9 cellular contexts compared by ENCODE assay signal in genomic region chr2:134375935-134376334, GRCh38.
DNase-seq lines count a peak whose midpoint lies in the region; ATAC-seq and TF ChIP-seq lines count a peak whose summit lies in the region.
"Had no signal": no experiment of that assay in that cellular context is flagged by ENCODE, and none has a peak within 500 bp of the region (broad histone marks: within the 10 kb centered on the region; RNA-seq: fewer than 3 reads in every experiment).

No MANE protein-coding gene starts in this region.

- peaks cover 11% of the 10 kb centered on the region for H3K4me1 ChIP-seq in lower lobe of right lung
- H3K4me1 ChIP-seq: BLaER1 had no signal

- intact Hi-C loops in lower lobe of right lung (cut with DNase I), result no loop called here
- intact Hi-C loops in CD4-positive, alpha-beta T cell (cut with DNase I, micrococcal nuclease), result no loop called here

- H3K4me3 Mint-ChIP-seq in activated naive CD8-positive, alpha-beta T cell treated with anti-CD3 and anti-CD28 coated beads for 36 hours, result no peak overlapping the region
- H3K4me3 Mint-ChIP-seq in activated naive CD8-positive, alpha-beta T cell treated with anti-CD3 and anti-CD28 coated beads, Interleukin-2, amount 50 U/mL, for 24 hours, result no peak overlapping the region
- no peak overlapping the region for H3K4me3 Mint-ChIP-seq in immature natural killer cell
- no peak overlapping the region for H3K4me3 Mint-ChIP-seq in CD4-positive, alpha-beta T cell

- TF ChIP-seq CTCF in choroid plexus epithelial cell (conservative IDR thresholded peaks at IDR 0.05; ENCODE audit: low read depth, low read length) (peak; percentile 74), lower lobe of right lung (IDR thresholded peaks at IDR 0.05) (no peak)
- TF ChIP-seq CTCF in CD4-positive, alpha-beta T cell (IDR thresholded peaks at IDR 0.05), result no peak

- no peaks in the 10 kb centered on the region for H3K27me3 Mint-ChIP-seq in activated naive CD8-positive, alpha-beta T cell treated with anti-CD3 and anti-CD28 coated beads for 36 hours
- no peaks in the 10 kb centered on the region for H3K27me3 Mint-ChIP-seq in activated naive CD8-positive, alpha-beta T cell treated with anti-CD3 and anti-CD28 coated beads, Interleukin-2, amount 50 U/mL, for 24 hours
- peaks cover 0 to 2% (median 0%) of the 10 kb centered on the region in 3 donors for H3K27me3 Mint-ChIP-seq in immature natural killer cell (ENCODE audit: low read depth in 3 of 3)
- H3K27me3 Mint-ChIP-seq in CD4-positive, alpha-beta T cell, result no peaks in the 10 kb centered on the region

- DNase-seq in activated naive CD8-positive, alpha-beta T cell treated with anti-CD3 and anti-CD28 coated beads for 36 hours, result no peak
- no peak for DNase-seq in activated naive CD8-positive, alpha-beta T cell treated with anti-CD3 and anti-CD28 coated beads, Interleukin-2, amount 50 U/mL, for 24 hours
- DNase-seq in choroid plexus epithelial cell (ENCODE audit: low read depth) (peak; percentile 83), lower lobe of right lung (no peak), immature natural killer cell (no peak), NK-92 (lab: John Stamatoyannopoulos, UW; ENCODE audit: unreplicated experiment) (no peak)
- DNase-seq in CD4-positive, alpha-beta T cell, result no peak

- H3K4me3 ChIP-seq in choroid plexus epithelial cell (ENCODE audit: low read depth, low read length) (no peak overlapping the region), lower lobe of right lung (no peak overlapping the region)
- H3K4me3 ChIP-seq: BLaER1 had no signal

- ATAC-seq in activated naive CD8-positive, alpha-beta T cell treated with anti-CD3 and anti-CD28 coated beads, Interleukin-2, amount 50 U/mL, for 24 hours, result no peak
- ATAC-seq in lower lobe of right lung (peak; percentile 12 to 17), HG02623 (IDR thresholded peaks at IDR 0.05; ENCODE audit: unreplicated experiment) (no peak)
- ATAC-seq in CD4-positive, alpha-beta T cell (ENCODE audit: poor library complexity), result no peak

- H3K36me3 Mint-ChIP-seq in activated naive CD8-positive, alpha-beta T cell treated with anti-CD3 and anti-CD28 coated beads for 36 hours, result peaks cover 12% of the 10 kb centered on the region
- H3K36me3 Mint-ChIP-seq in activated naive CD8-positive, alpha-beta T cell treated with anti-CD3 and anti-CD28 coated beads, Interleukin-2, amount 50 U/mL, for 24 hours (ENCODE audit: low read depth), result peaks cover 18% of the 10 kb centered on the region
- H3K36me3 Mint-ChIP-seq in immature natural killer cell, result peaks cover 17 to 25% (median 18%) of the 10 kb centered on the region in 3 donors
- H3K36me3 Mint-ChIP-seq in CD4-positive, alpha-beta T cell (ENCODE audit: low read depth), result peaks cover 81% of the 10 kb centered on the region

- H3K9me3 Mint-ChIP-seq in activated naive CD8-positive, alpha-beta T cell treated with anti-CD3 and anti-CD28 coated beads for 36 hours, result no peaks in the 10 kb centered on the region
- no peaks in the 10 kb centered on the region for H3K9me3 Mint-ChIP-seq in activated naive CD8-positive, alpha-beta T cell treated with anti-CD3 and anti-CD28 coated beads, Interleukin-2, amount 50 U/mL, for 24 hours
- no peaks in the 10 kb centered on the region for H3K9me3 Mint-ChIP-seq in immature natural killer cell
- H3K9me3 Mint-ChIP-seq in CD4-positive, alpha-beta T cell, result no peaks in the 10 kb centered on the region

- H3K36me3 ChIP-seq in lower lobe of right lung, result no peaks in the 10 kb centered on the region

- no peaks in the 10 kb centered on the region for H3K9me3 ChIP-seq in lower lobe of right lung
- no peaks in the 10 kb centered on the region for H3K9me3 ChIP-seq in CD4-positive, alpha-beta T cell (ENCODE audit: control insufficient read depth, low read length)
- H3K9me3 ChIP-seq: BLaER1 had no signal

- H3K4me1 Mint-ChIP-seq in activated naive CD8-positive, alpha-beta T cell treated with anti-CD3 and anti-CD28 coated beads for 36 hours, result no peaks in the 10 kb centered on the region
- no peaks in the 10 kb centered on the region for H3K4me1 Mint-ChIP-seq in activated naive CD8-positive, alpha-beta T cell treated with anti-CD3 and anti-CD28 coated beads, Interleukin-2, amount 50 U/mL, for 24 hours
- no peaks in the 10 kb centered on the region for H3K4me1 Mint-ChIP-seq in immature natural killer cell
- peaks cover 5% of the 10 kb centered on the region for H3K4me1 Mint-ChIP-seq in CD4-positive, alpha-beta T cell (ENCODE audit: low read depth)

- H3K27ac Mint-ChIP-seq in activated naive CD8-positive, alpha-beta T cell treated with anti-CD3 and anti-CD28 coated beads for 36 hours, result peak overlapping the region; percentile 34
- H3K27ac Mint-ChIP-seq in activated naive CD8-positive, alpha-beta T cell treated with anti-CD3 and anti-CD28 coated beads, Interleukin-2, amount 50 U/mL, for 24 hours, result no peak overlapping the region
- peak overlapping the region in 1 of 6 donors; percentile 1 for H3K27ac Mint-ChIP-seq in immature natural killer cell
- H3K27ac Mint-ChIP-seq in CD4-positive, alpha-beta T cell, result no peak overlapping the region

- no peak overlapping the region for H3K27ac ChIP-seq in lower lobe of right lung
- H3K27ac ChIP-seq in CD4-positive, alpha-beta T cell (ENCODE audit: low read depth, low read length), result no peak overlapping the region
- H3K27ac ChIP-seq: BLaER1 had no signal

- CTCF ChIA-PET in CD4-positive, alpha-beta T cell (lab: Charles Lee), result no interaction called here

- POLR2A ChIA-PET in CD4-positive, alpha-beta T cell (lab: Charles Lee), result no interaction called here

- H3K27me3 ChIP-seq in lower lobe of right lung (ENCODE audit: low read depth), result no peaks in the 10 kb centered on the region
- H3K27me3 ChIP-seq in CD4-positive, alpha-beta T cell (ENCODE audit: control insufficient read depth, insufficient read depth, low read length), result no peaks in the 10 kb centered on the region
- H3K27me3 ChIP-seq: BLaER1 had no signal

Comparison
In these comparisons a context has a peak if more than half of its experiments do, and no peak if none do; other contexts are left out.
1. ATAC-seq: peak in lower lobe of right lung (2 of 2); none in activated naive CD8-positive, alpha-beta T cell treated with anti-CD3 and anti-CD28 coated beads, Interleukin-2, amount 50 U/mL, for 24 hours (single experiment), HG02623 (single experiment) and CD4-positive, alpha-beta T cell (single experiment).